ENCODE assay signal across 8 cellular contexts in the genomic region with DNA sequence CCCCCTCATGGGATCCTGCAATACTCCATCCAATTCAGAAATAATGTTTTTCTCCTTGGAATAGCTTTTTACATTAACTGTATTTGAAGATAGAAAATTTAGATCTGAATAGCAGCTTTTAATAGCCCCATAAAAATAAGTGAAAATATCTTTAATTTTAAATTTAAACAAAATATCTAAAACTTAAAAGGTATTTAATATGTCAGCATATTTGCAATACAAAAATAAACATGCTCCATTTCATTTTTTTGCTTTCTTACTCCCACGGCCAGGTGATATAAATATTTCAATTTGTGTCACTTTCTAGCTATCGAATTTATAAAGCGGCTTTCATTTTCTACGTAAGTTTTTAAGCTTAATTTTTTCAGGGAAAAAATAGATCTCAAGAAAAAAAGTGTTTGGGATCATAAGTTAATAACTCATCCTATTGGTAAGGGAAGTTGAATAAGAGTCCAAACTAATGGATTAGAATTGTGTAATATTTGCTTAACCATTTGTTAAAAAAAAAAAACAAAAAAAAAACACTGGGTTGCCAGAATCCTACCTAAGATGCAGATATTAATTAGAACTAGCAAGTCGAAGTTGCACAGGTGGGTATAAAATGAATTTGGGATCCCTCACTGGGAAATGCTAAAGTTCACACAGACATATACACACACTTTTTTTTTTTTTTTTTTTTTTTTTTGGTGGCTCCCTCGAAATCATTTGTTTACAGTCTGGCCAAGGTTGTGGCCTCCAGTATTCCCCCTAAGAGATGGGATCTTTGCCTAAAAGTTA. TPM values are rescaled to one million over a fixed set of nuclear protein-coding genes. Genes with fewer than 3 reads are reported as not detected.
DNase-seq lines count a peak whose midpoint lies in the region; ATAC-seq and TF ChIP-seq lines count a peak whose summit lies in the region.

No MANE protein-coding gene starts in this region.

- intact Hi-C loops in esophagus muscularis mucosa (cut with DNase I) (no loop called here), prostate gland (cut with DNase I) (loop anchor here (1.0 kb wide), 1 partner anchor 47 kb away; no protein-coding TSS in a partner anchor), sciatic nerve (cut with DNase I) (no loop called here)

- H3K36me3 ChIP-seq in esophagus muscularis mucosa (no peaks in the 10 kb centered on the region), prostate gland (no peaks in the 10 kb centered on the region)

- CTCF ChIA-PET in RWPE1 (lab: Yijun Ruan, JAX), result interaction anchor here (1.4 kb wide), 1 partner anchor 38 kb away, joined by 10 read pairs; no protein-coding TSS in a partner anchor

- ATAC-seq in sciatic nerve (no peak), HG02870 (IDR thresholded peaks at IDR 0.05; ENCODE audit: unreplicated experiment) (no peak), GM21526 (IDR thresholded peaks at IDR 0.05; ENCODE audit: low FRiP score, unreplicated experiment) (no peak)

- TF ChIP-seq POLR2A in esophagus muscularis mucosa (IDR thresholded peaks at IDR 0.05; ENCODE audit: low read depth) (no peak), prostate gland (IDR thresholded peaks at IDR 0.05) (no peak)

- TF ChIP-seq CTCF in RWPE1 (conservative IDR thresholded peaks at IDR 0.05; ENCODE audit: low read depth), result no peak
- TF ChIP-seq CTCF in esophagus muscularis mucosa (IDR thresholded peaks at IDR 0.05), result no peak
- TF ChIP-seq CTCF in prostate gland (IDR thresholded peaks at IDR 0.05), result no peak

- 40% methylated on average over 6 of the region's 6 CpGs for WGBS in esophagus muscularis mucosa
- WGBS in prostate gland, result 44% methylated on average over 6 of the region's 6 CpGs

- H3K4me1 ChIP-seq in esophagus muscularis mucosa (peaks cover 35 to 49% (median 40%) of the 10 kb centered on the region in 4 donors), prostate gland (replicated peaks) (peaks cover 12% of the 10 kb centered on the region)

- POLR2A ChIA-PET in RWPE1 (lab: Yijun Ruan, JAX; ENCODE audit: low non-redundant PET), result interaction anchor here (0.7 kb wide), 2 partner anchors 53 to 139 kb away, joined by 3 to 6 read pairs; no protein-coding TSS in a partner anchor

- H3K27me3 ChIP-seq in esophagus muscularis mucosa, result no peaks in the 10 kb centered on the region
- H3K27me3 ChIP-seq in prostate gland (replicated peaks; ENCODE audit: insufficient read depth), result no peaks in the 10 kb centered on the region

- peak; percentile 10 for DNase-seq in ELR (ENCODE audit: low read depth)
- DNase-seq in RWPE1 (ENCODE audit: low spot score), result no peak
- DNase-seq in esophagus muscularis mucosa (ENCODE audit: extremely low spot score), result no peak
- no peak for DNase-seq in prostate gland (ENCODE audit: low spot score)
- no peak for DNase-seq in cerebellar cortex (ENCODE audit: low spot score)
- DNase-seq in sciatic nerve (ENCODE audit: low spot score), result no peak

- H3K4me3 ChIP-seq in esophagus muscularis mucosa, result peak overlapping the region; percentile 55 to 71 (median 65)
- H3K4me3 ChIP-seq in prostate gland, result peak overlapping the region; percentile 41 to 58

- TF ChIP-seq EP300 in esophagus muscularis mucosa (IDR thresholded peaks at IDR 0.05), result no peak

- H3K27ac ChIP-seq in RWPE1 (peak overlapping the region; percentile 91), esophagus muscularis mucosa (replicated peaks in 1 of 4) (peak overlapping the region; percentile 92 to 99 (median 94)), prostate gland (peak overlapping the region; percentile 94 to 99)

- H3K9me3 ChIP-seq in esophagus muscularis mucosa, result no peaks in the 10 kb centered on the region
- H3K9me3 ChIP-seq in prostate gland, result no peaks in the 10 kb centered on the region

RNA-seq across cellular contexts. Expression of gene PPP2R5C, which starts 47.6 kb away (rescaled TPM):
- 100 to 1,000 TPM; 103 to 142 (median 131) TPM for total RNA-seq in esophagus muscularis mucosa
- total RNA-seq in prostate gland, result 10 to 100 TPM; 67.8 to 96.2 TPM
- 144 TPM for total RNA-seq in sciatic nerve
